Comparison of ENCODE assay signal across 11 cellular contexts in genomic region chr15:80588801-80589200, GRCh38.
DNase-seq lines count a peak whose midpoint lies in the region; ATAC-seq and TF ChIP-seq lines count a peak whose summit lies in the region.
"Had no signal": no experiment of that assay in that cellular context is flagged by ENCODE, and none has a peak within 500 bp of the region (broad histone marks: within the 10 kb centered on the region; RNA-seq: fewer than 3 reads in every experiment).

No MANE protein-coding gene starts in this region.

- no peaks in the 10 kb centered on the region for H3K27me3 ChIP-seq in lung (ENCODE audit: control insufficient read depth, insufficient read depth)

- H3K36me3 ChIP-seq in lung (ENCODE audit: control insufficient read depth in 2 of 2, insufficient read depth in 2 of 2, low read length in 2 of 2): no peaks in the 10 kb centered on the region

- TF ChIP-seq CTCF in AG10803 (conservative IDR thresholded peaks at IDR 0.05; ENCODE audit: low read length): no peak
- TF ChIP-seq CTCF in lung (IDR thresholded peaks at IDR 0.05; ENCODE audit: control extremely low read depth, extremely low read depth): no peak

- intact Hi-C loops in Right ventricle myocardium superior (cut with DNase I): no loop called here
- intact Hi-C loops in left ventricle myocardium superior (cut with micrococcal nuclease): no loop called here

- peaks cover 0 to 3% of the 10 kb centered on the region in 2 donors for H3K4me1 ChIP-seq in lung (ENCODE audit: control insufficient read depth in 2 of 2, insufficient read depth in 2 of 2, low read length in 2 of 2)

- ATAC-seq in lung (ENCODE audit: insufficient read depth, low FRiP score) (peak; percentile 39), Right ventricle myocardium superior (ENCODE audit: poor library complexity) (no peak), GM21390 (IDR thresholded peaks at IDR 0.05; ENCODE audit: unreplicated experiment) (no peak), left ventricle myocardium superior (no peak)
- ATAC-seq: Right ventricle myocardium inferior had no signal

- peak; percentile 79 for DNase-seq in AG10803 (ENCODE audit: low read depth)
- DNase-seq in M059J (ENCODE audit: low read depth): peak; percentile 91
- peak; percentile 34 for DNase-seq in astrocyte of the hippocampus (ENCODE audit: low read depth, low spot score)
- no peak for DNase-seq in lung (ENCODE audit: low spot score)
- DNase-seq in Right ventricle myocardium superior: no peak
- DNase-seq in activated CD4-positive, alpha-beta T cell treated with anti-CD3 and anti-CD28 coated beads for 4 hours: no peak
- no peak for DNase-seq in left ventricle myocardium superior
- DNase-seq: activated CD4-positive, alpha-beta T cell treated with anti-CD3 and anti-CD28 coated beads, Interleukin-2, amount 50 U/mL, for 48 hours; left cardiac atrium had no signal

- no peak overlapping the region for H3K27ac ChIP-seq in lung (ENCODE audit: low read depth in 1 of 2, low read length in 1 of 2)

- WGBS in lung, 2 donors: 60 to 76% methylated on average over 6 of the region's 6 CpGs

- H3K9me3 ChIP-seq in lung (ENCODE audit: control insufficient read depth in 2 of 2, insufficient read depth in 1 of 2, low read length in 1 of 2): no peaks in the 10 kb centered on the region

- H3K4me3 ChIP-seq in AG10803 (ENCODE audit: low read length) (no peak overlapping the region), lung (no peak overlapping the region)

Comparison
In these comparisons a context has a peak if more than half of its experiments do, and no peak if none do; other contexts are left out.
1. DNase-seq: peak in AG10803 (single experiment), M059J (single experiment) and astrocyte of the hippocampus (single experiment); none in lung (single experiment), Right ventricle myocardium superior (single experiment), activated CD4-positive, alpha-beta T cell treated with anti-CD3 and anti-CD28 coated beads for 4 hours (0 of 2) and left ventricle myocardium superior (single experiment).